Comparison of ENCODE assay signal across 1 cellular context in the genomic region with DNA sequence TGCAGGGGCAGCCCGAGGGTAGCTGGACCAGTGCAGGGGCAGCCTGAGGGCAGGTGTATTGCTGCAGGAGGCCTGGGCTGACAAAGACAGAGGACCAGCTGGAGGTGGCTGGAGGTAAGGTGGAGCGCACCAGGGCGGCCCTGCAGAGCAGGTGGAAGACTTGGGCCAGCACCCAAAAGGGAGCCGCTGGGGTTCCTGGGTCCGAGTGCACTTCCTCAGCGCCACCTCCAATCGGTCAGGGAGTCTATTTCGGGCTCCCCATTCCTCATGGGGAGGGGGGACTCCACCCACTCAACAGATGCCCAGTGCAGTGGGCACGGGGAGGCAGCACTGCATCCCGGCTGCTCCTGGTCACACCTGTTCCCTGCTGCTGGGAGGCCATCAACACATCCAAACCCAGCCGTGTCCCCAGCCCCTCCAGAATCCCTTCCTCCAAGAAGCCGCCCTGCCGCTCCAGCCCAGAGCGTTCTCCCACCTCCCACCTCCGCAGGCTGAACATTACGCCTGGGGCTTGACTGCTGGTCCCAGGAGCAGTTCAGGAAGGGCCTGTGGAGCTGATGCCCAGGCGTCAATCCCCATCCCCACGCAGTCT.
TF ChIP-seq lines count a peak whose summit lies in the region.

No MANE protein-coding gene starts in this region.

TF ChIP-seq in H1, 55 proteins besides CTCF, POLR2A, EP300 and RAD21 (continued from another document):
- TF ChIP-seq, protein P1, sequence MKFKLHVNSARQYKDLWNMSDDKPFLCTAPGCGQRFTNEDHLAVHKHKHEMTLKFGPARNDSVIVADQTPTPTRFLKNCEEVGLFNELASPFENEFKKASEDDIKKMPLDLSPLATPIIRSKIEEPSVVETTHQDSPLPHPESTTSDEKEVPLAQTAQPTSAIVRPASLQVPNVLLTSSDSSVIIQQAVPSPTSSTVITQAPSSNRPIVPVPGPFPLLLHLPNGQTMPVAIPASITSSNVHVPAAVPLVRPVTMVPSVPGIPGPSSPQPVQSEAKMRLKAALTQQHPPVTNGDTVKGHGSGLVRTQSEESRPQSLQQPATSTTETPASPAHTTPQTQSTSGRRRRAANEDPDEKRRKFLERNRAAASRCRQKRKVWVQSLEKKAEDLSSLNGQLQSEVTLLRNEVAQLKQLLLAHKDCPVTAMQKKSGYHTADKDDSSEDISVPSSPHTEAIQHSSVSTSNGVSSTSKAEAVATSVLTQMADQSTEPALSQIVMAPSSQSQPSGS (IDR thresholded peaks at IDR 0.05; ENCODE audit: low read length): no peak
- TF ChIP-seq PHF8 (conservative IDR thresholded peaks at IDR 0.05; ENCODE audit: low read depth, low read length) (no peak), SRF (IDR thresholded peaks at IDR 0.05; ENCODE audit: low read depth, low read length) (no peak), SP1 (IDR thresholded peaks at IDR 0.05; ENCODE audit: low read depth, low read length) (no peak), EZH2 (IDR thresholded peaks at IDR 0.05; ENCODE audit: low read depth, low read length, severe bottlenecking) (no peak), CEBPB (IDR thresholded peaks at IDR 0.05; ENCODE audit: low read depth, low read length) (no peak), BCL11A (IDR thresholded peaks at IDR 0.05; ENCODE audit: low read depth in 2 of 2, low read length in 2 of 2) (no peak), POU5F1 (IDR thresholded peaks at IDR 0.05; ENCODE audit: low read depth, low read length) (no peak), SIN3A (conservative IDR thresholded peaks at IDR 0.05 in 1 of 2, IDR thresholded peaks at IDR 0.05 in 1 of 2; ENCODE audit: low read depth in 1 of 2, low read length in 2 of 2) (no peak), RXRA (IDR thresholded peaks at IDR 0.05; ENCODE audit: insufficient read depth, low read depth, low read length) (no peak)
- TF ChIP-seq, protein P2, sequence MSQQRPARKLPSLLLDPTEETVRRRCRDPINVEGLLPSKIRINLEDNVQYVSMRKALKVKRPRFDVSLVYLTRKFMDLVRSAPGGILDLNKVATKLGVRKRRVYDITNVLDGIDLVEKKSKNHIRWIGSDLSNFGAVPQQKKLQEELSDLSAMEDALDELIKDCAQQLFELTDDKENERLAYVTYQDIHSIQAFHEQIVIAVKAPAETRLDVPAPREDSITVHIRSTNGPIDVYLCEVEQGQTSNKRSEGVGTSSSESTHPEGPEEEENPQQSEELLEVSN (IDR thresholded peaks at IDR 0.05): no peak
